ENCODE assay signal across 8 cellular contexts in the genomic region with DNA sequence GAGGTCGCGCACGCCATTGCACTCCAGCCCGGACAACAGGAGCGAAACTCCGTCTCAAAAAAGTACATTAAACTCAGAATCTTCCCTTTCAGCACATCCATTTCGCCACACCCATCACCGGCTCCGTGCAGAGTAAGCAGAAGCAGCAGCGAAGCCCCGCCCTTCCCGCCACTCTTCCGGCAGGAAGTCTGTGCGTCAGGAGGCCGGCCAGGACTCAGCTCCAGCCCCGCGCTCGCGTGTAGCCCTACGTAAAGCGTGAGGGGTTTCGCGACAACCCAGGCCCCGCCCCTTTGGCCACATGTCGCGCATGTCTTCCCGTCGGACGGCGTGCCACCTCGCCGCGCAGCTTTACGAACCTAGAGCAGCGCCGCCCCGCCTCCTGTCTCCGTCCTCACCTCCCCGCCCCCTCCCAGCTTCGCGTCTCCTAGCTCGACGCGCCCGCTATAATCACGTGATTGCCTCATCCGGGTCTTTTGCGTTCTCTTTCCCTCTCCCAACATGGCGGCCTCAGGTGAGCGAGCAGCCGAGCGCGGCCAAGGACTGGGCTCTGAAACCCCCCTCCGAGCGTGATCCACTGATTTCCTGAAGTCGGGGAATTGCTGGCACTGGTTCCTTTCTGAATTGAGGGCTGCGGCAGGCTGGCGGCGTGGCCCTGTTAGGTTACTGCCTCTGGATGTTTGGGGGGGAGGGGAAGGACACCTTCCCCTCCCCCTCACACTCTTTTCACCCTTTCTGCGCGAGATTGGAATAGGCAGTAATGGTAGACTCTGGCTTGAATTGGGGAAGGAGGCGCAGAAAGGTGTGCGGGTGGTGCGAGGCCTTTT. TPM values are rescaled to one million over a fixed set of nuclear protein-coding genes. Genes with fewer than 3 reads are reported as not detected.
DNase-seq lines count a peak whose midpoint lies in the region; ATAC-seq and TF ChIP-seq lines count a peak whose summit lies in the region.

A gene with protein sequence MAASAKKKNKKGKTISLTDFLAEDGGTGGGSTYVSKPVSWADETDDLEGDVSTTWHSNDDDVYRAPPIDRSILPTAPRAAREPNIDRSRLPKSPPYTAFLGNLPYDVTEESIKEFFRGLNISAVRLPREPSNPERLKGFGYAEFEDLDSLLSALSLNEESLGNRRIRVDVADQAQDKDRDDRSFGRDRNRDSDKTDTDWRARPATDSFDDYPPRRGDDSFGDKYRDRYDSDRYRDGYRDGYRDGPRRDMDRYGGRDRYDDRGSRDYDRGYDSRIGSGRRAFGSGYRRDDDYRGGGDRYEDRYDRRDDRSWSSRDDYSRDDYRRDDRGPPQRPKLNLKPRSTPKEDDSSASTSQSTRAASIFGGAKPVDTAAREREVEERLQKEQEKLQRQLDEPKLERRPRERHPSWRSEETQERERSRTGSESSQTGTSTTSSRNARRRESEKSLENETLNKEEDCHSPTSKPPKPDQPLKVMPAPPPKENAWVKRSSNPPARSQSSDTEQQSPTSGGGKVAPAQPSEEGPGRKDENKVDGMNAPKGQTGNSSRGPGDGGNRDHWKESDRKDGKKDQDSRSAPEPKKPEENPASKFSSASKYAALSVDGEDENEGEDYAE (plus strand): TSS at position 471 of the 824 bp plus-strand sequence. CDS start 28 bp downstream, at position 499.

- H3K9me3 ChIP-seq in Panc1 (ENCODE audit: control insufficient read depth, insufficient read depth, low read depth, low read length) (no peaks in the 10 kb centered on the region), mucosa of stomach (ENCODE audit: control insufficient read depth, low read length) (no peaks in the 10 kb centered on the region)

- peak within 1 kb of the TSS; percentile 99 for H3K27ac ChIP-seq in Panc1 (ENCODE audit: low read length)

- no peak for TF ChIP-seq CTCF in Panc1 (IDR thresholded peaks at IDR 0.05)

- H3K4me1 ChIP-seq in Panc1 (ENCODE audit: control insufficient read depth, insufficient read depth, low read length): peaks cover 33% of the 10 kb centered on the region
- H3K4me1 ChIP-seq in mucosa of stomach (ENCODE audit: control insufficient read depth, insufficient read depth, low read length): peaks cover 22% of the 10 kb centered on the region

- H3K36me3 ChIP-seq in Panc1 (ENCODE audit: control insufficient read depth, insufficient read depth, low read length) (peaks cover 17% of the 10 kb centered on the region), mucosa of stomach (ENCODE audit: control insufficient read depth, insufficient read depth, low read length) (no peaks in the 10 kb centered on the region)

- DNase-seq in DMS53 (lab: John Stamatoyannopoulos, UW) (peak; percentile 100), KG1 (lab: John Stamatoyannopoulos, UW) (peak; percentile 73), Panc1 (ENCODE audit: low read depth, low spot score) (peak; percentile 98), erythroblast (lab: John Stamatoyannopoulos, UW) (peak; percentile 100)
- DNase-seq in activated T-cell treated with anti-CD3 and anti-CD28 coated beads, Interleukin-2, amount 50 U/mL, for 4 hours: peak; percentile 99
- peak; percentile 98 to 99 for DNase-seq in stimulated activated CD8-positive, alpha-beta memory T cell treated with anti-CD3 and anti-CD28 coated beads, Interleukin-7, amount 100 ng/mL, for 1 hour (ENCODE audit: low read depth in 2 of 2)

- intact Hi-C loops in Panc1 (cut with micrococcal nuclease; ENCODE audit: unreplicated experiment): no loop called here

- H3K36me3 Mint-ChIP-seq in activated T-cell treated with anti-CD3 and anti-CD28 coated beads, Interleukin-2, amount 50 U/mL, for 4 hours (ENCODE audit: insufficient read depth): peaks cover 22% of the 10 kb centered on the region

- H3K4me3 Mint-ChIP-seq in activated T-cell treated with anti-CD3 and anti-CD28 coated beads, Interleukin-2, amount 50 U/mL, for 4 hours: peak within 1 kb of the TSS; percentile 97

- TF ChIP-seq POLR2A in erythroblast (IDR thresholded peaks at IDR 0.05; ENCODE audit: low read length): peak; percentile 81

- CTCF ChIA-PET in Panc1 (lab: Charles Lee): interaction anchor here (0.6 kb wide), 1 partner anchor 48 kb away, joined by 4 read pairs; no protein-coding TSS in a partner anchor

- POLR2A ChIA-PET in Panc1 (lab: Charles Lee): interaction anchor here (0.6 to 1.6 kb wide), 6 partner anchors 15 to 803 kb away, joined by 3 to 15 read pairs (median 6); partner anchors contain the start of gene KRT8

- peaks cover 44% of the 10 kb centered on the region for H3K4me1 Mint-ChIP-seq in activated T-cell treated with anti-CD3 and anti-CD28 coated beads, Interleukin-2, amount 50 U/mL, for 4 hours (ENCODE audit: low read depth)

- peaks cover 3% of the 10 kb centered on the region for H3K27me3 Mint-ChIP-seq in activated T-cell treated with anti-CD3 and anti-CD28 coated beads, Interleukin-2, amount 50 U/mL, for 4 hours (ENCODE audit: low read depth)

- H3K27me3 ChIP-seq in Panc1 (ENCODE audit: control insufficient read depth, insufficient read depth, low read length) (no peaks in the 10 kb centered on the region), mucosa of stomach (ENCODE audit: control insufficient read depth, insufficient read depth, low read length) (no peaks in the 10 kb centered on the region)

- H3K4me3 ChIP-seq in Panc1 (ENCODE audit: low read depth in 2 of 2, low read length in 2 of 2): peak within 1 kb of the TSS; percentile 91 to 97
- peak within 1 kb of the TSS; percentile 99 for H3K4me3 ChIP-seq in mucosa of stomach (ENCODE audit: low read length)

- H3K9ac ChIP-seq in mucosa of stomach (ENCODE audit: low read length): peak within 1 kb of the TSS; percentile 94

- no TSS peak for BruUV-seq in Panc1 (replicated peaks; lab: Mats Ljungman, UMichigan)

- in situ Hi-C loops in Panc1 (cut with HindIII; ENCODE audit: low pct_unique_long_range_greater_than_20kb, low sequenced_read_pairs): no loop called here

- H3K9me3 Mint-ChIP-seq in activated T-cell treated with anti-CD3 and anti-CD28 coated beads, Interleukin-2, amount 50 U/mL, for 4 hours: no peaks in the 10 kb centered on the region

- peak; percentile 94 for ATAC-seq in GM21723 (IDR thresholded peaks at IDR 0.05; ENCODE audit: unreplicated experiment)
- ATAC-seq in Panc1: peak; percentile 91
- ATAC-seq in activated T-cell treated with anti-CD3 and anti-CD28 coated beads, Interleukin-2, amount 50 U/mL, for 4 hours: peak; percentile 84 to 90

RNA-seq across cellular contexts. Expression of the gene that starts here (rescaled TPM):
- 351 TPM for total RNA-seq in Panc1 (2021; ENCODE audit: unreplicated experiment)
- polyA plus RNA-seq in Panc1 (2012; ENCODE audit: insufficient read length): 242 TPM
- 100 to 1,000 TPM; 617 to 659 (median 632) TPM for total RNA-seq in activated T-cell treated with anti-CD3 and anti-CD28 coated beads, Interleukin-2, amount 50 U/mL, for 4 hours

Comparison
In these comparisons a context has a peak if more than half of its experiments do, and no peak if none do; other contexts are left out.
1. Peak in every context shown above with its lines: DNase-seq, ATAC-seq, H3K4me3 ChIP-seq and H3K27ac ChIP-seq.